ENCODE assay signal across 20 cellular contexts in the genomic region with DNA sequence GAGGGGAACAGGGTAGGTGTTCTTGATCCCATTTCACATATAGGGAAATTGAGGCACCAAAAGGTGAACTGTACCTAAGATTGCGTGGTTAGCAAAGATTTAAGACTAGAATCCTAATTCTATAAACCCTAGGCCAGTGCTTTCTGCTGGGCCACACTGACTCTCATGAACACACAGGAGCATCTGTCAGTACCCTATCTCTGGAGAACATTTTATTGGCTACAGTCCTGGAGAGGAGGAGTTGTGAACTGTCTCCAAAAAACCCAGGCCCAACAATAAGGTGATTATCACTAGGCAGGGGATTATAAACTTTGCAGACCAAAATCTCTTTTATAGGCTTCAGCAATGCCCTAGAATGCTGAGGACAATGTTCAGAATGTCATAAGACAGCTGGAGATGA. TPM values are rescaled to one million over a fixed set of nuclear protein-coding genes. Genes with fewer than 3 reads are reported as not detected.
DNase-seq lines count a peak whose midpoint lies in the region; ATAC-seq and TF ChIP-seq lines count a peak whose summit lies in the region.
"Had no signal": no experiment of that assay in that cellular context is flagged by ENCODE, and none has a peak within 500 bp of the region (broad histone marks: within the 10 kb centered on the region; RNA-seq: fewer than 3 reads in every experiment).

No MANE protein-coding gene starts in this region.

- H3K4me1 ChIP-seq in heart right ventricle = peaks cover 0 to 17% (median 7%) of the 10 kb centered on the region in 9 donors
- H3K4me1 ChIP-seq: SJSA1 had no signal

- WGBS in heart right ventricle, 2 donors = 72 to 77% methylated on average over 1 of the region's 1 CpG

- H3K27ac ChIP-seq in heart right ventricle = peak overlapping the region in 3 of 10 donors; percentile 1 to 25 (median 10)
- H3K27ac ChIP-seq: BLaER1 treated with 17β-estradiol and CSF1 and Interleukin-3, amounts not matched to agents 10 nM and 100 nM; SJSA1 had no signal

- in situ Hi-C loops in G401 (cut with HindIII; ENCODE audit: low sequenced_read_pairs) = no loop called here

- no peaks in the 10 kb centered on the region for H3K36me3 ChIP-seq in heart right ventricle
- H3K36me3 ChIP-seq: BLaER1 treated with 17β-estradiol and CSF1 and Interleukin-3, amounts not matched to agents 10 nM and 100 nM; SJSA1 had no signal

- ATAC-seq in heart right ventricle (peak in 5 of 8 donors; percentile 70 to 86 (median 72)), GM19395 (IDR thresholded peaks at IDR 0.05; ENCODE audit: unreplicated experiment) (no peak)

- peaks cover 0 to 21% (median 0%) of the 10 kb centered on the region in 7 donors for H3K27me3 ChIP-seq in heart right ventricle
- H3K27me3 ChIP-seq: SJSA1 had no signal

- H3K4me3 ChIP-seq in heart right ventricle = no peak overlapping the region
- H3K4me3 ChIP-seq: BLaER1 treated with 17β-estradiol and CSF1 and Interleukin-3, amounts not matched to agents 10 nM and 100 nM; SJSA1 had no signal

- H3K9me3 ChIP-seq in heart right ventricle = no peaks in the 10 kb centered on the region
- H3K9me3 ChIP-seq: BLaER1 treated with 17β-estradiol and CSF1 and Interleukin-3, amounts not matched to agents 10 nM and 100 nM; SJSA1 had no signal

- intact Hi-C loops in heart right ventricle (cut with DNase I) = no loop called here

- DNase-seq in G401 (ENCODE audit: low spot score) (peak; percentile 77), NCI-H82 (lab: John Stamatoyannopoulos, UW) (peak; percentile 92), heart right ventricle (peak in 1 of 2 donors; percentile 10), pons (ENCODE audit: low spot score) (peak; percentile 29), NCI-H345 (lab: John Stamatoyannopoulos, UW) (no peak), MV-4-11 (lab: John Stamatoyannopoulos, UW) (no peak)
- DNase-seq in activated naive CD4-positive, alpha-beta T cell treated with Interleukin-2 at 50 U/mL for 16 hours = no peak
- DNase-seq: CD4-positive, alpha-beta memory T cell; DMS53; EL; H9; Kasumi-1; NCI-H1417; NCI-H187 treated with DMSO at 0.1 percent for 48 hours; NCI-H2107; NCI-H69; NK-92 treated with Interleukin-12 subunit alpha and Interleukin-12 subunit beta, amount 100 ng/mL, for 24 hours had no signal

- TF ChIP-seq CTCF in heart right ventricle (IDR thresholded peaks at IDR 0.05) = no peak

RNA-seq across cellular contexts. Expression of a gene that starts 24.1 kb away (rescaled TPM):
- 1.7 and 3.9 TPM in 2 replicates for total RNA-seq in G401 (2014; rRNA removed; shearing (Covaris generic))
- 1 to 10 TPM; 3.4 to 7.1 (median 5.4) TPM for total RNA-seq in heart right ventricle
- 1 to 10 TPM; 2.1 to 2.7 TPM for polyA plus RNA-seq in heart right ventricle

Comparison
In these comparisons a context has a peak if more than half of its experiments do, and no peak if none do; other contexts are left out.
1. DNase-seq: peak in G401 (single experiment), NCI-H82 (single experiment) and pons (single experiment); none in activated naive CD4-positive, alpha-beta T cell treated with Interleukin-2 at 50 U/mL for 16 hours (single experiment), NCI-H345 (single experiment) and MV-4-11 (single experiment).